Comparison of ENCODE assay signal across 20 cellular contexts in the genomic region with DNA sequence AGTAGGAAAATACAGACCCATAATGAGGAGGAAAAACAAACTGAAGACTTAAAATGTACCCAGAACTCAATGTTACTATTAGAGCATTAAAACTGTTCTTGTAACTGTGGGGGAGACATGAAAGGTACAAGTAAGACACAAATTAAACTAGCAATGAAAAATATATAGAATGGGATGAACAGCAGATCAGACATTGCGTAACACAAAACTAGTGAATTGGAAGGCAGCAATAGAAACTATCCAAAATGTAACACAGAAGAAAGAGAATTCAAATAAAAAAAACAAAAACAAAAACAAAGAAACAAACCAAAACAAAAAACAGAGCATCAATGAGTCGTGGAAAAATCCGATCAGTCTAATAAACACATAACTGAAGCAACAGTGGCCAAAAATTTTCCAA.
DNase-seq lines count a peak whose midpoint lies in the region; ATAC-seq, FAIRE-seq and TF ChIP-seq lines count a peak whose summit lies in the region.
"Had no signal": no experiment of that assay in that cellular context is flagged by ENCODE, and none has a peak within 500 bp of the region (broad histone marks: within the 10 kb centered on the region; RNA-seq: fewer than 3 reads in every experiment).

No MANE protein-coding gene starts in this region.

- FAIRE-seq in HepG2 (lab: Jason Lieb, UNC): no peak
- peak; percentile 7 for FAIRE-seq in H1 (lab: Jason Lieb, UNC)
- FAIRE-seq: A549, D721Med, GM12878, GM12892, GM18507 had no signal

- H4K8ac ChIP-seq in H1 (ENCODE audit: extremely low read depth, insufficient read depth, low read length): no peak overlapping the region

- H3K23ac ChIP-seq in H1 (ENCODE audit: insufficient read length): no peak overlapping the region

- no peaks in the 10 kb centered on the region for H3K23me2 ChIP-seq in H1 (ENCODE audit: low read depth, low read length)

- intact Hi-C loops in HepG2 (cut with micrococcal nuclease; ENCODE audit: unreplicated experiment): no loop called here
- intact Hi-C loops in right lobe of liver (cut with DNase I): no loop called here

- H3K56ac ChIP-seq in H1 (replicated peaks; ENCODE audit: insufficient read length, low read depth, low read length): no peak overlapping the region

- H3K79me1 ChIP-seq in H1 (ENCODE audit: low read depth, low read length): no peaks in the 10 kb centered on the region

- TF ChIP-seq CTCF in HepG2 (CRISPR knock-in tag; IDR thresholded peaks at IDR 0.05) (no peak), right lobe of liver (IDR thresholded peaks at IDR 0.05) (no peak), H1 (IDR thresholded peaks at IDR 0.05; ENCODE audit: control extremely low read depth in 1 of 3, insufficient read depth in 1 of 3, low read depth in 1 of 3, low read length in 3 of 3) (no peak)

- WGBS in HepG2 (ENCODE audit: low lambda C conversion rate): 54% methylated on average over 3 of the region's 3 CpGs
- WGBS in right lobe of liver (ENCODE audit: insufficient coverage, low coverage, low lambda C conversion rate, missing lambda C conversion rate): 78% methylated on average over 3 of the region's 3 CpGs
- 93% methylated on average over 3 of the region's 3 CpGs; no CpG with 5 or more reads in 1 of the 2 experiments for WGBS in H1 (ENCODE audit: extremely low coverage in 1 of 2, insufficient coverage in 1 of 2, insufficient read length in 1 of 2, insufficient replicate concordance in 2 of 2, low coverage in 1 of 2, low lambda C conversion rate in 2 of 2, missing lambda C conversion rate in 1 of 2), 2 experiments

- no peak overlapping the region for H2AFZ ChIP-seq in HepG2 (ENCODE audit: low read length)
- H2AFZ ChIP-seq in H1 (ENCODE audit: low read length): no peak overlapping the region

- no peak overlapping the region for H3K9ac ChIP-seq in HepG2 (ENCODE audit: insufficient read depth, low read depth, low read length)
- no peak overlapping the region for H3K9ac ChIP-seq in H1 (replicated peaks in 1 of 4; ENCODE audit: extremely low read depth in 1 of 4, low read depth in 3 of 4, low read length in 3 of 4)
- H3K9ac ChIP-seq: BLaER1 treated with 17β-estradiol and CSF1 and Interleukin-3, amounts not matched to agents 10 nM and 100 nM had no signal

- H4K20me1 ChIP-seq in HepG2 (ENCODE audit: insufficient read depth, low read length) (no peaks in the 10 kb centered on the region), H1 (replicated peaks in 1 of 2; ENCODE audit: control insufficient read depth in 1 of 2, insufficient read depth in 2 of 2, low read length in 2 of 2) (no peaks in the 10 kb centered on the region)
- H4K20me1 ChIP-seq: BLaER1 treated with 17β-estradiol and CSF1 and Interleukin-3, amounts not matched to agents 10 nM and 100 nM had no signal

- H3K9me3 ChIP-seq in HepG2 (ENCODE audit: low read length) (no peaks in the 10 kb centered on the region), right lobe of liver (no peaks in the 10 kb centered on the region), H1 (ENCODE audit: insufficient read depth in 2 of 2, low read depth in 1 of 2, low read length in 1 of 2) (peaks cover 4% of the 10 kb centered on the region in 2 experiments; a peak in 2 of 4 replicates)

- POLR2A ChIA-PET in HepG2 (lab: Yijun Ruan, JAX): no interaction called here
- POLR2A ChIA-PET in H1 (lab: Charles Lee; ENCODE audit: partially characterized antibody): no interaction called here

- H3K36me3 ChIP-seq in HepG2 (replicated peaks in 1 of 2; ENCODE audit: control insufficient read depth in 1 of 2, insufficient read depth in 2 of 2, low read length in 2 of 2) (no peaks in the 10 kb centered on the region), right lobe of liver (no peaks in the 10 kb centered on the region), H1 (ENCODE audit: control insufficient read depth in 2 of 4, insufficient read depth in 4 of 4, low read length in 3 of 4) (no peaks in the 10 kb centered on the region)
- H3K36me3 ChIP-seq: BLaER1 treated with 17β-estradiol and CSF1 and Interleukin-3, amounts not matched to agents 10 nM and 100 nM had no signal

- H2BK20ac ChIP-seq in H1 (ENCODE audit: low read length): no peak overlapping the region

- H3K79me2 ChIP-seq in HepG2 (ENCODE audit: insufficient read depth, low read length): no peaks in the 10 kb centered on the region
- no peaks in the 10 kb centered on the region for H3K79me2 ChIP-seq in H1 (ENCODE audit: control insufficient read depth in 1 of 2, insufficient read depth in 2 of 2, low read length in 2 of 2)

- H3K27me3 ChIP-seq in HepG2 (ENCODE audit: control insufficient read depth in 1 of 2, insufficient read depth in 2 of 2, low read length in 2 of 2): peaks cover 0 to 24% of the 10 kb centered on the region in 2 experiments; a peak in 3 of 5 replicates
- H3K27me3 ChIP-seq in right lobe of liver: no peaks in the 10 kb centered on the region
- H3K27me3 ChIP-seq in H1 (replicated peaks in 1 of 4; ENCODE audit: control insufficient read depth in 3 of 4, extremely low read depth in 1 of 4, insufficient read depth in 3 of 4, low read length in 3 of 4): no peaks in the 10 kb centered on the region
- H3K27me3 ChIP-seq: BLaER1 treated with 17β-estradiol and CSF1 and Interleukin-3, amounts not matched to agents 10 nM and 100 nM had no signal

- no peak overlapping the region for H2BK15ac ChIP-seq in H1 (ENCODE audit: low read length)

- no peak overlapping the region for H3K4me3 ChIP-seq in HepG2 (replicated peaks in 1 of 3; ENCODE audit: insufficient read depth in 1 of 3, low read depth in 2 of 3, low read length in 3 of 3)
- H3K4me3 ChIP-seq in right lobe of liver: no peak overlapping the region
- H3K4me3 ChIP-seq in H1 (ENCODE audit: extremely low read depth in 1 of 4, insufficient read depth in 2 of 4, low read depth in 3 of 4, low read length in 4 of 4): no peak overlapping the region
- H3K4me3 ChIP-seq: A549; BLaER1 treated with 17β-estradiol and CSF1 and Interleukin-3, amounts not matched to agents 10 nM and 100 nM; GM12878 had no signal

- TF ChIP-seq POLR2A in HepG2 (IDR thresholded peaks at IDR 0.05; ENCODE audit: insufficient read depth in 1 of 2, low read depth in 2 of 2, low read length in 2 of 2) (no peak), right lobe of liver (IDR thresholded peaks at IDR 0.05) (no peak), H1 (IDR thresholded peaks at IDR 0.05; ENCODE audit: control extremely low read depth in 1 of 2, low read depth in 2 of 2, low read length in 2 of 2) (no peak)

- no peak for TF ChIP-seq EP300 in HepG2 (IDR thresholded peaks at IDR 0.05; ENCODE audit: low read depth in 2 of 2, low read length in 2 of 2)
- TF ChIP-seq EP300 in HepG2 (CRISPR knock-in tag; IDR thresholded peaks at IDR 0.05; ENCODE audit: borderline replicate concordance): no peak
- no peak for TF ChIP-seq EP300 in H1 (IDR thresholded peaks at IDR 0.05; ENCODE audit: borderline replicate concordance in 1 of 2, low read depth in 2 of 2, low read length in 2 of 2)

- CTCF ChIA-PET in HepG2 (lab: Yijun Ruan, JAX; ENCODE audit: low intra/inter-chr PET ratio, low total read pairs) (no interaction called here), H1 (lab: Charles Lee; ENCODE audit: partially characterized antibody) (no interaction called here)

- no peak overlapping the region for H2BK12ac ChIP-seq in H1 (ENCODE audit: low read depth, low read length)

- no peak overlapping the region for H3K4ac ChIP-seq in H1 (replicated peaks; ENCODE audit: insufficient read length, low read depth, low read length)

- no peak for TF ChIP-seq RAD21 in HepG2 (CRISPR knock-in tag; IDR thresholded peaks at IDR 0.05)
- no peak for TF ChIP-seq RAD21 in H1 (IDR thresholded peaks at IDR 0.05 in 1 of 2, conservative IDR thresholded peaks at IDR 0.05 in 1 of 2; ENCODE audit: low read depth in 2 of 2, low read length in 2 of 2)

- no peaks in the 10 kb centered on the region for H3K4me1 ChIP-seq in HepG2 (ENCODE audit: insufficient read depth, low read length)
- H3K4me1 ChIP-seq in right lobe of liver: no peaks in the 10 kb centered on the region
- no peaks in the 10 kb centered on the region for H3K4me1 ChIP-seq in H1 (replicated peaks in 1 of 4; ENCODE audit: control insufficient read depth in 3 of 4, insufficient read depth in 4 of 4, low read length in 3 of 4)
- H3K4me1 ChIP-seq: A549; BLaER1 treated with 17β-estradiol and CSF1 and Interleukin-3, amounts not matched to agents 10 nM and 100 nM; Caco-2 had no signal

- H3K18ac ChIP-seq in H1 (ENCODE audit: extremely low read depth, low read length): no peak overlapping the region

- H3K4me2 ChIP-seq in HepG2 (ENCODE audit: low read depth, low read length) (no peak overlapping the region), H1 (ENCODE audit: insufficient read depth in 1 of 2, low read depth in 2 of 2, low read length in 2 of 2) (no peak overlapping the region)
- H3K4me2 ChIP-seq: A549; BLaER1 treated with 17β-estradiol and CSF1 and Interleukin-3, amounts not matched to agents 10 nM and 100 nM had no signal

- no peak overlapping the region for H3K14ac ChIP-seq in H1 (ENCODE audit: insufficient read length)

- H2BK120ac ChIP-seq in H1 (replicated peaks; ENCODE audit: low read depth, low read length): no peak overlapping the region

- H3K27ac ChIP-seq in HepG2 (ENCODE audit: extremely low read length, insufficient read depth, low read length) (no peak overlapping the region), right lobe of liver (no peak overlapping the region), H1 (ENCODE audit: low read depth, low read length) (no peak overlapping the region)
- H3K27ac ChIP-seq: 22Rv1; A549; BLaER1 treated with 17β-estradiol and CSF1 and Interleukin-3, amounts not matched to agents 10 nM and 100 nM; C4-2B had no signal

- in situ Hi-C loops in HepG2 (cut with HindIII; ENCODE audit: extremely low pct_ligation_motif_present, low pct_unique_long_range_greater_than_20kb): no loop called here

- H2BK5ac ChIP-seq in H1 (ENCODE audit: low read depth, low read length): no peak overlapping the region

- ATAC-seq in HepG2 (no peak), right lobe of liver (no peak)
- ATAC-seq: A549; CD8-positive, alpha-beta T cell; GM12878 had no signal

- no peak overlapping the region for H4K91ac ChIP-seq in H1 (replicated peaks; ENCODE audit: insufficient read length, low read length)

- no TSS peak for BruUV-seq in HepG2 (replicated peaks; lab: Mats Ljungman, UMichigan)

- no peak overlapping the region for H2AK5ac ChIP-seq in H1 (ENCODE audit: low read depth, low read length)

- DNase-seq in HepG2 (ENCODE audit: low spot score): no peak
- DNase-seq in right lobe of liver: no peak
- DNase-seq in H1 (ENCODE audit: low read depth in 1 of 2, low spot score in 2 of 2): no peak
- no peak for DNase-seq in activated CD8-positive, alpha-beta memory T cell treated with anti-CD3 and anti-CD28 coated beads, Interleukin-2, amount 50 U/mL, for 4 hours
- DNase-seq in T-helper 9 cell: no peak
- DNase-seq: AML-193; Caco-2; Calu3; CD4-positive, alpha-beta T cell; CD8-positive, alpha-beta T cell; DMS79 treated with DMSO at 0.1 percent for 48 hours; GDM1 had no signal

- H4K5ac ChIP-seq in H1 (ENCODE audit: insufficient read length, low read depth, low read length): no peak overlapping the region

TF ChIP-seq in HepG2, 621 proteins besides CTCF, POLR2A, EP300 and RAD21 (continues in another document):
- TF ChIP-seq ZNF446 (CRISPR knock-in tag; IDR thresholded peaks at IDR 0.05): no peak
- TF ChIP-seq EEA1 (CRISPR knock-in tag; IDR thresholded peaks at IDR 0.05; ENCODE audit: borderline replicate concordance): no peak

TF ChIP-seq in H1, 55 proteins besides CTCF, POLR2A, EP300 and RAD21 (continues in another document):
- no peak for TF ChIP-seq SP2 (IDR thresholded peaks at IDR 0.05; ENCODE audit: low read length)
